Comparison of ENCODE assay signal across 15 cellular contexts in genomic region chr11:114477946-114478537, GRCh38.
"Had no signal": no experiment of that assay in that cellular context is flagged by ENCODE, and none has a peak within 500 bp of the region (broad histone marks: within the 10 kb centered on the region; RNA-seq: fewer than 3 reads in every experiment).

No MANE protein-coding gene starts in this region.

- H3K4me1 ChIP-seq: prostate gland, tibial artery, vagina had no signal

- DNase-seq: activated CD4-positive, alpha-beta T cell treated with anti-CD3 and anti-CD28 coated beads, Interleukin-2, amount 50 U/mL, for 1 hour; activated naive CD4-positive, alpha-beta T cell; aorta; effector CD8-positive, alpha-beta T cell; gastrocnemius medialis; heart right ventricle; left ventricle myocardium inferior; right cardiac atrium; stimulated activated CD4-positive, alpha-beta T cell treated with anti-CD3 and anti-CD28 coated beads, Interleukin-4, amount 100 ng/mL, for 24 hours; stimulated activated naive CD4-positive, alpha-beta T cell; tibial artery had no signal

- H3K36me3 ChIP-seq: gastrocnemius medialis, heart right ventricle, left ventricle myocardium inferior, prostate gland, tibial artery, vagina had no signal

- H3K4me3 ChIP-seq: gastrocnemius medialis, heart right ventricle, left ventricle myocardium inferior, prostate gland, skin epidermis, tibial artery, vagina had no signal

- H3K27ac ChIP-seq: gastrocnemius medialis, heart right ventricle, left ventricle myocardium inferior, prostate gland, skin epidermis, tibial artery, vagina had no signal

- H3K27me3 ChIP-seq: gastrocnemius medialis, heart right ventricle, tibial artery, vagina had no signal

- ATAC-seq: activated CD4-positive, CD25-positive, alpha-beta regulatory T cell treated with anti-CD3 and anti-CD28 coated beads, Interleukin-2, amount 50 U/mL, for 24 hours; gastrocnemius medialis; right cardiac atrium had no signal

- H3K9me3 ChIP-seq: gastrocnemius medialis, heart right ventricle, left ventricle myocardium inferior, prostate gland, tibial artery, vagina had no signal
